In genomic region chr19:10863107-10863700, GRCh38 we compare ENCODE assay signal across 1 cellular context.
A peak's percentile ranks its signal among the peaks of the same experiment; 100 is the strongest.
TF ChIP-seq lines count a peak whose summit lies in the region.

No MANE protein-coding gene starts in this region.

TF ChIP-seq in GM12878, 131 proteins besides CTCF, POLR2A, EP300 and RAD21:
- TF ChIP-seq SPI1 (IDR thresholded peaks at IDR 0.05; ENCODE audit: borderline replicate concordance, insufficient read depth, low read depth, low read length), result no peak
- TF ChIP-seq ATF7 (IDR thresholded peaks at IDR 0.05; ENCODE audit: low read depth), result peak; percentile 52; the same call in 1 of the 2 replicates
- no peak for TF ChIP-seq YY1 (IDR thresholded peaks at IDR 0.05; ENCODE audit: low read depth, low read length)
- TF ChIP-seq JUND (IDR thresholded peaks at IDR 0.05; ENCODE audit: low read depth, low read length), result no peak
- TF ChIP-seq MLLT1 (IDR thresholded peaks at IDR 0.05), result peak; percentile 95
